8 cellular contexts compared by ENCODE assay signal in genomic region chr6:152301021-152301805, GRCh38.
A peak's percentile ranks its signal among the peaks of the same experiment; 100 is the strongest.
DNase-seq lines count a peak whose midpoint lies in the region; ATAC-seq and TF ChIP-seq lines count a peak whose summit lies in the region.

No MANE protein-coding gene starts in this region.

- peak overlapping the region; percentile 44 for H3K4me2 ChIP-seq in H9 (ENCODE audit: insufficient read depth, insufficient read length, low read length)
- peak overlapping the region; percentile 91 for H3K4me2 ChIP-seq in MM.1S (ENCODE audit: low read depth, low read length)
- H3K4me2 ChIP-seq in neural cell (ENCODE audit: low read length): peak overlapping the region; percentile 89

- H3T11ph ChIP-seq in H9 (ENCODE audit: low read length): no peak overlapping the region

- H3K4me1 Mint-ChIP-seq in H9 (peaks cover 15 to 22% of the 10 kb centered on the region in 2 experiments), endodermal cell (peaks cover 23% of the 10 kb centered on the region)

- H3K27ac ChIP-seq in H9 (ENCODE audit: insufficient read length, low read depth, low read length) (no peak overlapping the region), MM.1S (ENCODE audit: low read length) (peak overlapping the region; percentile 86; the same call in 1 of the 2 replicates), endodermal cell (ENCODE audit: low read depth, low read length) (peak overlapping the region; percentile 68), neural cell (ENCODE audit: low read length) (peak overlapping the region; percentile 82)

- H3K4me3 ChIP-seq in MM.1S (ENCODE audit: low read length) (peak overlapping the region; percentile 84), endodermal cell (ENCODE audit: low read length) (peak overlapping the region; percentile 86), neural cell (ENCODE audit: low read length) (peak overlapping the region; percentile 75)

- no peak overlapping the region for H4K91ac ChIP-seq in H9 (ENCODE audit: insufficient read length, low read depth, low read length)

- no peak for TF ChIP-seq RAD21 in neural cell (conservative IDR thresholded peaks at IDR 0.05)

- H3K9me3 Mint-ChIP-seq in H9: no peaks in the 10 kb centered on the region
- no peaks in the 10 kb centered on the region for H3K9me3 Mint-ChIP-seq in endodermal cell

- H3K79me2 ChIP-seq in H9 (ENCODE audit: insufficient read depth, low read length) (no peaks in the 10 kb centered on the region), MM.1S (ENCODE audit: low read length) (peaks cover 24% of the 10 kb centered on the region), neural cell (replicated peaks; ENCODE audit: insufficient read depth, low read length) (peaks cover 9% of the 10 kb centered on the region)

- no peak overlapping the region for H4K8ac ChIP-seq in H9 (replicated peaks; ENCODE audit: insufficient read length, low read depth, low read length)

- no peak overlapping the region for H2BK12ac ChIP-seq in H9 (ENCODE audit: insufficient read length, low read depth, low read length)

- H4K5ac ChIP-seq in H9 (ENCODE audit: insufficient read length, low read depth, low read length): no peak overlapping the region

- no peaks in the 10 kb centered on the region for H3K36me3 Mint-ChIP-seq in H9 (ENCODE audit: insufficient read depth in 1 of 3, low read depth in 3 of 3)
- no peaks in the 10 kb centered on the region for H3K36me3 Mint-ChIP-seq in endodermal cell (ENCODE audit: low read depth)

- H3K9me3 ChIP-seq in H9 (ENCODE audit: control insufficient read depth, low read depth, low read length) (no peaks in the 10 kb centered on the region), MM.1S (replicated peaks; ENCODE audit: insufficient read depth, low read length) (no peaks in the 10 kb centered on the region), endodermal cell (ENCODE audit: control insufficient read depth, low read length) (no peaks in the 10 kb centered on the region), neural cell (ENCODE audit: low read length) (no peaks in the 10 kb centered on the region)

- H3K27me3 ChIP-seq in H9 (ENCODE audit: insufficient read depth, low read length): no peaks in the 10 kb centered on the region
- no peaks in the 10 kb centered on the region for H3K27me3 ChIP-seq in MM.1S (replicated peaks; ENCODE audit: insufficient read depth, low read length)
- no peaks in the 10 kb centered on the region for H3K27me3 ChIP-seq in endodermal cell (ENCODE audit: control insufficient read depth, insufficient read depth, low read length, poor library complexity, severe bottlenecking)
- no peaks in the 10 kb centered on the region for H3K27me3 ChIP-seq in neural cell (ENCODE audit: insufficient read depth, low read depth, low read length)

- H3K27me3 Mint-ChIP-seq in H9 (ENCODE audit: low read depth) (no peaks in the 10 kb centered on the region), endodermal cell (ENCODE audit: insufficient read depth) (no peaks in the 10 kb centered on the region)

- H3K27ac Mint-ChIP-seq in H9 (peak overlapping the region in 1 of 3 experiments; percentile 93; a peak in 4 of 7 replicates), endodermal cell (peak overlapping the region; percentile 93)

- no CpG with 5 or more reads among the region's 9 CpGs for WGBS in H9 (ENCODE audit: extremely low coverage, insufficient read length, low lambda C conversion rate)
- WGBS in endodermal cell (ENCODE audit: insufficient coverage in 1 of 2, insufficient read length in 1 of 2), 2 experiments: 23 to 35% methylated on average over 7 to 9 of the region's 9 CpGs

- H3K36me3 ChIP-seq in MM.1S (replicated peaks; ENCODE audit: insufficient read depth, low read length) (no peaks in the 10 kb centered on the region), endodermal cell (ENCODE audit: control insufficient read depth, insufficient read depth, low read length) (no peaks in the 10 kb centered on the region), neural cell (ENCODE audit: insufficient read depth, low read length) (no peaks in the 10 kb centered on the region)

- no peak overlapping the region for H3K4ac ChIP-seq in H9 (ENCODE audit: low read depth, low read length)

- H3K9me2 ChIP-seq in MM.1S (replicated peaks; ENCODE audit: insufficient read depth, low read length): no peaks in the 10 kb centered on the region
- H3K9me2 ChIP-seq in neural cell (ENCODE audit: insufficient read depth, low read length): no peaks in the 10 kb centered on the region

- peak; percentile 21 for ATAC-seq in GM18499 (IDR thresholded peaks at IDR 0.05; ENCODE audit: insufficient read depth, unreplicated experiment)

- H3K23me2 ChIP-seq in H9 (ENCODE audit: insufficient read length, low read depth, low read length, poor library complexity, severe bottlenecking): no peaks in the 10 kb centered on the region

- no peak for TF ChIP-seq EP300 in neural cell (conservative IDR thresholded peaks at IDR 0.05; ENCODE audit: poor library complexity, severe bottlenecking)

- no peak overlapping the region for H2BK5ac ChIP-seq in H9 (ENCODE audit: insufficient read length, low read length)

- no peaks in the 10 kb centered on the region for H4K20me1 ChIP-seq in H9 (ENCODE audit: control insufficient read depth, insufficient read depth, insufficient read length)
- no peaks in the 10 kb centered on the region for H4K20me1 ChIP-seq in MM.1S (ENCODE audit: insufficient read depth, low read length)
- H4K20me1 ChIP-seq in neural cell (ENCODE audit: insufficient read depth): no peaks in the 10 kb centered on the region

- no peak overlapping the region for H3K23ac ChIP-seq in H9 (ENCODE audit: insufficient read length, low read depth, low read length)

- no peak overlapping the region for H3K56ac ChIP-seq in H9 (ENCODE audit: insufficient read length, low read depth, low read length)

- H3K18ac ChIP-seq in H9 (ENCODE audit: insufficient read length, low read depth, low read length): no peak overlapping the region

- peaks cover 3% of the 10 kb centered on the region; the same call in 1 of the 2 replicates for H3K4me1 ChIP-seq in H9 (ENCODE audit: insufficient read depth, low read length)
- no peaks in the 10 kb centered on the region; the same call in 1 of the 2 replicates for H3K4me1 ChIP-seq in MM.1S (ENCODE audit: low read length)
- no peaks in the 10 kb centered on the region for H3K4me1 ChIP-seq in endodermal cell (ENCODE audit: control insufficient read depth, insufficient read depth, low read length)

- no peak overlapping the region for H2BK120ac ChIP-seq in H9 (ENCODE audit: low read depth, low read length, poor library complexity, severe bottlenecking)

- TF ChIP-seq CTCF in H9 (conservative IDR thresholded peaks at IDR 0.05): no peak
- TF ChIP-seq CTCF in MM.1S (IDR thresholded peaks at IDR 0.05; ENCODE audit: low read length): no peak
- no peak for TF ChIP-seq CTCF in endodermal cell (conservative IDR thresholded peaks at IDR 0.05)
- TF ChIP-seq CTCF in neural cell (IDR thresholded peaks at IDR 0.05; ENCODE audit: poor library complexity, severe bottlenecking): no peak

- H3K9ac ChIP-seq in H9 (ENCODE audit: extremely low read depth, insufficient read length, low read length): peak overlapping the region; percentile 3
- peak overlapping the region; percentile 67 for H3K9ac ChIP-seq in MM.1S (ENCODE audit: low read length)
- H3K9ac ChIP-seq in endodermal cell (ENCODE audit: extremely low read depth, low read length, poor library complexity, severe bottlenecking): peak overlapping the region; percentile 19
- peak overlapping the region; percentile 76 for H3K9ac ChIP-seq in neural cell (ENCODE audit: low read length)

- no peak overlapping the region for H2AFZ ChIP-seq in H9 (ENCODE audit: low read length)
- peak overlapping the region; percentile 85 for H2AFZ ChIP-seq in MM.1S (ENCODE audit: low read length)
- H2AFZ ChIP-seq in neural cell (ENCODE audit: low read depth, low read length): peak overlapping the region; percentile 87

- H2AK5ac ChIP-seq in H9 (ENCODE audit: insufficient read length, low read length): no peak overlapping the region

- DNase-seq in H9: no peak
- DNase-seq in MM.1S: no peak
- no peak for DNase-seq in endodermal cell
- DNase-seq in NCI-H2171 (lab: John Stamatoyannopoulos, UW): no peak
- DNase-seq in cerebellar cortex (ENCODE audit: low spot score): no peak
- no peak for DNase-seq in NCI-H2227 treated with DMSO at 0.1 percent for 48 hours (lab: John Stamatoyannopoulos, UW)

- H2BK20ac ChIP-seq in H9 (ENCODE audit: low read depth, low read length, poor library complexity, severe bottlenecking): no peak overlapping the region

- no peak overlapping the region for H2BK15ac ChIP-seq in H9 (ENCODE audit: low read depth, low read length)

- H3K14ac ChIP-seq in H9 (ENCODE audit: insufficient read depth, low read length): no peak overlapping the region

- H3F3A ChIP-seq in MM.1S (ENCODE audit: insufficient read depth, low read length) (peaks cover 33% of the 10 kb centered on the region), neural cell (ENCODE audit: insufficient read depth, low read length, poor library complexity, severe bottlenecking) (no peaks in the 10 kb centered on the region)

- no peaks in the 10 kb centered on the region for H3K79me1 ChIP-seq in H9 (ENCODE audit: insufficient read depth, low read depth, low read length, poor library complexity, severe bottlenecking)

- H3K4me3 Mint-ChIP-seq in H9 (peak overlapping the region; percentile 95 to 97), endodermal cell (peak overlapping the region; percentile 83)

TF ChIP-seq in neural cell, 6 proteins besides CTCF, POLR2A, EP300 and RAD21 (continues in another document):
- TF ChIP-seq SMC3 (conservative IDR thresholded peaks at IDR 0.05; ENCODE audit: poor library complexity): no peak

Comparison
In these comparisons a context has a peak if more than half of its experiments do, and no peak if none do; other contexts are left out.
1. H3K9ac ChIP-seq: peak in every context shown above with its lines; median percentile 76 in neural cell; 67 in MM.1S; 19 in endodermal cell; 3 in H9.